Comparison of ENCODE assay signal across 8 cellular contexts in the genomic region with DNA sequence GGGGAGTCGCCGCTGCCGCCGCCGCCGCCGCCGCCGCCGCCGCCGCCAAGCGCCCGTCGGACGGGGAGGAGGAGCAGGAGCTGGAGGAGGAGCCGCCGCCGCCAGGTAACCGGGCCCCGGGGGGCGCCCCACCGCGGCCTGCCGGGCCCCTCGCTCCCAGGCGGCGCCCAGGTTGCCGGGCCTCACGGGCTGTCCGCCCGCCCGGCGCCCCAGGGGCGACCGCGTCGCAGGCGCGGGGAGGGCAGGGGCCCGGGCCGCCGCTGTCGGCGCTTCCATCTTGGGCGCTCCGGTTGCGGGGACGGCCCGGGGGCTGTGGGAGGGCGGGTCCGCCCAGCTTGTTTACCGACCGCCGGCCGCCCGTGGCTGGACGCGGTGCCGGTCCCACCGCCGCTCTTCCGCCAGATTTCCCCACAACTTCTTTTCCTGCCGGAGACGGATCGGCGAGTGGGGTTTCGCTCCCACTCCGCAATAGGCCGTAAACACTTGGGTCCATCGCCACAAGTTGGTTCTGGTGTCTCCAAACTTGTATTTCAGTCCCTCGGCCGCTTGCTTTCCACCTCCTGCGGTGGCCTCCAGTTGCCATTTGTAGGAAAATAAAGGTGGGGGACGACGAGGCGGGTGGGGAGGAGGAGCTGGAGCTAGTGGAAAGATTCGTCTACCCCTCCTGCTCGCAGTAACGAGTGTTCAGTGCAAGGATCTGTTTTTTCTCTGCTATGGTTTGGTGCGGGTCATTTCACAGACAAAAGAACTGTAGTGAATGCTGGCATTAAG. TPM values are rescaled to one million over a fixed set of nuclear protein-coding genes. Genes with fewer than 3 reads are reported as not detected.
DNase-seq lines count a peak whose midpoint lies in the region; ATAC-seq lines count a peak whose summit lies in the region.

No MANE protein-coding gene starts in this region.

- peak overlapping the region; percentile 65 for H3K27ac ChIP-seq in SJCRH30
- H3K27ac ChIP-seq in angular gyrus (ENCODE audit: low read depth, low read length) = peak overlapping the region; percentile 88

- peak; percentile 19 to 38 for DNase-seq in AML-193 (lab: John Stamatoyannopoulos, UW)
- DNase-seq in SJCRH30 = peak; percentile 37 to 53
- peak in 32 of 51 donors; percentile 5 to 71 (median 28) for DNase-seq in hypothalamus (lab: John Stamatoyannopoulos, UW)
- DNase-seq in retina = peak; percentile 77

- H3K4me3 ChIP-seq in SJCRH30 = peak overlapping the region; percentile 96

- no peaks in the 10 kb centered on the region for H3K27me3 ChIP-seq in SJCRH30

- ATAC-seq in GM18868 (IDR thresholded peaks at IDR 0.05; ENCODE audit: unreplicated experiment) (peak; percentile 1), HG03354 (IDR thresholded peaks at IDR 0.05; ENCODE audit: poor library complexity, severe bottlenecking, unreplicated experiment) (peak; percentile 31), HG03139 (IDR thresholded peaks at IDR 0.05; ENCODE audit: unreplicated experiment) (no peak)

- H3K36me3 ChIP-seq in SJCRH30 = no peaks in the 10 kb centered on the region

- H3K9me3 ChIP-seq in SJCRH30 (replicated peaks) = no peaks in the 10 kb centered on the region

- H3K4me1 ChIP-seq in SJCRH30 = peaks cover 13% of the 10 kb centered on the region

RNA-seq across cellular contexts. Expression of a gene that starts 24.6 kb away (rescaled TPM):
- total RNA-seq in SJCRH30 (2014; rRNA removed; shearing (Covaris generic)) = 29.1 and 29.3 TPM in 2 replicates
